Comparison of ENCODE assay signal across 3 cellular contexts in the genomic region with DNA sequence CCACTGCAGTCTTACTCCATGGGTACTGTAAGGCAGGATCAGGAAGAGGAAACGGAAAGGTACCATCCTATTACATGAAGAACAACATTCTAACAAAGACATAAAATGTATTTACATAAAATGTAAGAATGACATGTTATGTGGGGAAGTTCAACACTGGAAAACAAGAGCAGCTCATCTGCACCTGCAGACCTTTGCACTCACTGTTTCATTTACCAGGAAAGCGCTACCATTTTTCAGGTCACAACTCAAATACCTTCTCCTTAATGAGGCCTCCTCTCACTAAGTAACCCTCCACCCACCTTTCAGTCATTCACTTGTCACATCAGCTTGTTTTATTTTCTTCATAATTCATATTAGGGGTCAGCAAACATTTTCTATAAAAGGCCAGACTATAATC.
TF ChIP-seq lines count a peak whose summit lies in the region.

No MANE protein-coding gene starts in this region.

TF ChIP-seq in HepG2, 621 proteins besides CTCF, POLR2A, EP300 and RAD21 (continues in another document):
- TF ChIP-seq TOPORS (CRISPR knock-in tag; IDR thresholded peaks at IDR 0.05) (no peak), PAX8 (CRISPR knock-in tag; IDR thresholded peaks at IDR 0.05; ENCODE audit: borderline replicate concordance) (no peak), ZBTB38 (CRISPR knock-in tag; IDR thresholded peaks at IDR 0.05) (peak; percentile 26; the same call in 1 of the 2 replicates), RBM39 (IDR thresholded peaks at IDR 0.05; ENCODE audit: low read depth, low read length, poor library complexity, severe bottlenecking) (no peak), CREB3 (CRISPR knock-in tag; IDR thresholded peaks at IDR 0.05) (no peak), ZNF83 (CRISPR knock-in tag; IDR thresholded peaks at IDR 0.05; ENCODE audit: borderline replicate concordance) (no peak), ZNF724P (CRISPR knock-in tag; IDR thresholded peaks at IDR 0.05; ENCODE audit: borderline replicate concordance) (no peak), ELF3 (CRISPR knock-in tag; IDR thresholded peaks at IDR 0.05) (peak; percentile 54), ETV5 (CRISPR knock-in tag; IDR thresholded peaks at IDR 0.05; ENCODE audit: borderline replicate concordance) (0 out of 2 replicates have a peak, but pooled peaks have one; percentile 16), CREM (IDR thresholded peaks at IDR 0.05) (no peak), CREM (CRISPR knock-in tag; IDR thresholded peaks at IDR 0.05) (no peak), MTA1 (CRISPR knock-in tag; IDR thresholded peaks at IDR 0.05; ENCODE audit: borderline replicate concordance) (no peak), UBTF (CRISPR knock-in tag; IDR thresholded peaks at IDR 0.05) (no peak), JUNB (CRISPR knock-in tag; IDR thresholded peaks at IDR 0.05; ENCODE audit: borderline replicate concordance) (no peak), TCF7 (IDR thresholded peaks at IDR 0.05; ENCODE audit: low read depth) (no peak)

TF ChIP-seq in WTC11, 78 proteins besides CTCF, POLR2A, EP300 and RAD21 (continues in another document):
- no peak for TF ChIP-seq ZNF232 (CRISPR knock-in tag; IDR thresholded peaks at IDR 0.05)
- no peak for TF ChIP-seq NR2C2 (CRISPR knock-in tag; IDR thresholded peaks at IDR 0.05)
- TF ChIP-seq ZNF317 (CRISPR knock-in tag; IDR thresholded peaks at IDR 0.05; ENCODE audit: borderline replicate concordance, low read depth), result no peak
- TF ChIP-seq AFF4 (CRISPR knock-in tag; IDR thresholded peaks at IDR 0.05; ENCODE audit: borderline replicate concordance), result no peak
- TF ChIP-seq, protein P1, sequence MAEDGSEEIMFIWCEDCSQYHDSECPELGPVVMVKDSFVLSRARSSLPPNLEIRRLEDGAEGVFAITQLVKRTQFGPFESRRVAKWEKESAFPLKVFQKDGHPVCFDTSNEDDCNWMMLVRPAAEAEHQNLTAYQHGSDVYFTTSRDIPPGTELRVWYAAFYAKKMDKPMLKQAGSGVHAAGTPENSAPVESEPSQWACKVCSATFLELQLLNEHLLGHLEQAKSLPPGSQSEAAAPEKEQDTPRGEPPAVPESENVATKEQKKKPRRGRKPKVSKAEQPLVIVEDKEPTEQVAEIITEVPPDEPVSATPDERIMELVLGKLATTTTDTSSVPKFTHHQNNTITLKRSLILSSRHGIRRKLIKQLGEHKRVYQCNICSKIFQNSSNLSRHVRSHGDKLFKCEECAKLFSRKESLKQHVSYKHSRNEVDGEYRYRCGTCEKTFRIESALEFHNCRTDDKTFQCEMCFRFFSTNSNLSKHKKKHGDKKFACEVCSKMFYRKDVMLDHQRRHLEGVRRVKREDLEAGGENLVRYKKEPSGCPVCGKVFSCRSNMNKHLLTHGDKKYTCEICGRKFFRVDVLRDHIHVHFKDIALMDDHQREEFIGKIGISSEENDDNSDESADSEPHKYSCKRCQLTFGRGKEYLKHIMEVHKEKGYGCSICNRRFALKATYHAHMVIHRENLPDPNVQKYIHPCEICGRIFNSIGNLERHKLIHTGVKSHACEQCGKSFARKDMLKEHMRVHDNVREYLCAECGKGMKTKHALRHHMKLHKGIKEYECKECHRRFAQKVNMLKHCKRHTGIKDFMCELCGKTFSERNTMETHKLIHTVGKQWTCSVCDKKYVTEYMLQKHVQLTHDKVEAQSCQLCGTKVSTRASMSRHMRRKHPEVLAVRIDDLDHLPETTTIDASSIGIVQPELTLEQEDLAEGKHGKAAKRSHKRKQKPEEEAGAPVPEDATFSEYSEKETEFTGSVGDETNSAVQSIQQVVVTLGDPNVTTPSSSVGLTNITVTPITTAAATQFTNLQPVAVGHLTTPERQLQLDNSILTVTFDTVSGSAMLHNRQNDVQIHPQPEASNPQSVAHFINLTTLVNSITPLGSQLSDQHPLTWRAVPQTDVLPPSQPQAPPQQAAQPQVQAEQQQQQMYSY (CRISPR knock-in tag; IDR thresholded peaks at IDR 0.05), result no peak
- no peak for TF ChIP-seq ZNF281 (CRISPR knock-in tag; IDR thresholded peaks at IDR 0.05)

TF ChIP-seq in GM12891, 5 proteins besides CTCF, POLR2A, EP300 and RAD21:
- TF ChIP-seq SPI1 (IDR thresholded peaks at IDR 0.05; ENCODE audit: low read depth, low read length), result no peak
- no peak for TF ChIP-seq POLR2AphosphoS5 (IDR thresholded peaks at IDR 0.05; ENCODE audit: low read depth, low read length)
- no peak for TF ChIP-seq PAX5 (IDR thresholded peaks at IDR 0.05; ENCODE audit: insufficient read depth, low read length, severe bottlenecking)
- TF ChIP-seq POU2F2 (IDR thresholded peaks at IDR 0.05; ENCODE audit: low read depth, low read length), result no peak
- no peak for TF ChIP-seq TAF1 (IDR thresholded peaks at IDR 0.05; ENCODE audit: low read depth, low read length)
TF ChIP-seq in GM12891: peak in this region for 0.
